ENCODE assay signal across 13 cellular contexts in genomic region chr18:57754577-57755330, GRCh38. TPM values are rescaled to one million over a fixed set of nuclear protein-coding genes. Genes with fewer than 3 reads are reported as not detected.
DNase-seq lines count a peak whose midpoint lies in the region; ATAC-seq and TF ChIP-seq lines count a peak whose summit lies in the region.
"Had no signal": no experiment of that assay in that cellular context is flagged by ENCODE, and none has a peak within 500 bp of the region (broad histone marks: within the 10 kb centered on the region; RNA-seq: fewer than 3 reads in every experiment).

No MANE protein-coding gene starts in this region.

- H2AFZ ChIP-seq in osteoblast (ENCODE audit: low read length): no peak overlapping the region

- H3K27ac ChIP-seq in osteoblast (ENCODE audit: low read depth, low read length): peak overlapping the region; percentile 39

- H3K9me3 ChIP-seq in osteoblast (ENCODE audit: low read depth, low read length) (no peaks in the 10 kb centered on the region), MG63 (no peaks in the 10 kb centered on the region)

- no peaks in the 10 kb centered on the region for H3K27me3 ChIP-seq in osteoblast (ENCODE audit: insufficient read depth, low read length)
- no peaks in the 10 kb centered on the region for H3K27me3 ChIP-seq in MG63

- peaks cover 18% of the 10 kb centered on the region for H3K4me1 ChIP-seq in osteoblast (ENCODE audit: insufficient read depth, low read length)

- H3K79me2 ChIP-seq in osteoblast (ENCODE audit: insufficient read depth, low read length): peaks cover 92% of the 10 kb centered on the region

- no peak for DNase-seq in osteoblast (ENCODE audit: insufficient read length, low spot score, missing footprints)
- DNase-seq in naive thymus-derived CD8-positive, alpha-beta T cell: no peak
- no peak for DNase-seq in MG63
- DNase-seq in progenitor cell of endocrine pancreas (ENCODE audit: low spot score, unreplicated experiment): no peak
- DNase-seq: anterior cingulate cortex; CD4-positive, alpha-beta T cell; NCI-H1048 had no signal

- H3K36me3 Mint-ChIP-seq in naive thymus-derived CD8-positive, alpha-beta T cell: no peaks in the 10 kb centered on the region
- peaks cover 16% of the 10 kb centered on the region for H3K36me3 Mint-ChIP-seq in progenitor cell of endocrine pancreas (ENCODE audit: insufficient read depth)

- no peak overlapping the region for H3K4me3 Mint-ChIP-seq in naive thymus-derived CD8-positive, alpha-beta T cell
- H3K4me3 Mint-ChIP-seq in progenitor cell of endocrine pancreas (ENCODE audit: low read depth): no peak overlapping the region
- H3K4me3 Mint-ChIP-seq: CD4-positive, alpha-beta T cell; mesothelial cell of epicardium had no signal

- H3K27ac Mint-ChIP-seq in naive thymus-derived CD8-positive, alpha-beta T cell: no peak overlapping the region
- no peak overlapping the region for H3K27ac Mint-ChIP-seq in progenitor cell of endocrine pancreas
- H3K27ac Mint-ChIP-seq: CD4-positive, alpha-beta T cell; mesothelial cell of epicardium had no signal

- H3K4me3 ChIP-seq in osteoblast (ENCODE audit: insufficient read depth, low read length): no peak overlapping the region
- H3K4me3 ChIP-seq in MG63: no peak overlapping the region

- peaks cover 17% of the 10 kb centered on the region for H4K20me1 ChIP-seq in osteoblast (ENCODE audit: insufficient read depth, low read length)

- H3K9me3 Mint-ChIP-seq in naive thymus-derived CD8-positive, alpha-beta T cell: peaks cover 0 to 14% (median under 1%) of the 10 kb centered on the region in 9 donors
- peaks cover 4% of the 10 kb centered on the region for H3K9me3 Mint-ChIP-seq in progenitor cell of endocrine pancreas (ENCODE audit: low read depth)
- H3K9me3 Mint-ChIP-seq: CD4-positive, alpha-beta T cell had no signal

- ATAC-seq in GM18909 (IDR thresholded peaks at IDR 0.05; ENCODE audit: poor library complexity, unreplicated experiment): peak; percentile 95
- ATAC-seq in GM21737 (IDR thresholded peaks at IDR 0.05; ENCODE audit: unreplicated experiment): peak; percentile 94
- ATAC-seq in HG03342 (IDR thresholded peaks at IDR 0.05; ENCODE audit: unreplicated experiment): peak; percentile 92
- no peak for ATAC-seq in naive thymus-derived CD8-positive, alpha-beta T cell
- ATAC-seq in HG02840 (IDR thresholded peaks at IDR 0.05; ENCODE audit: low FRiP score, unreplicated experiment): no peak

- H3K4me2 ChIP-seq in osteoblast (ENCODE audit: insufficient read depth, low read length): no peak overlapping the region

- no peak for TF ChIP-seq CTCF in osteoblast (IDR thresholded peaks at IDR 0.05; ENCODE audit: extremely low read depth, low read depth, low read length)
- TF ChIP-seq CTCF in progenitor cell of endocrine pancreas (IDR thresholded peaks at IDR 0.05; ENCODE audit: unreplicated experiment): no peak

- no peaks in the 10 kb centered on the region for H3K27me3 Mint-ChIP-seq in naive thymus-derived CD8-positive, alpha-beta T cell
- H3K27me3 Mint-ChIP-seq in progenitor cell of endocrine pancreas: no peaks in the 10 kb centered on the region
- H3K27me3 Mint-ChIP-seq: CD4-positive, alpha-beta T cell had no signal

- peaks cover 0 to 9% (median 3%) of the 10 kb centered on the region in 4 donors for H3K4me1 Mint-ChIP-seq in naive thymus-derived CD8-positive, alpha-beta T cell
- peaks cover 25% of the 10 kb centered on the region for H3K4me1 Mint-ChIP-seq in progenitor cell of endocrine pancreas (ENCODE audit: low read depth)

- POLR2A ChIA-PET in naive thymus-derived CD8-positive, alpha-beta T cell (lab: Charles Lee): no interaction called here

- H3K36me3 ChIP-seq in osteoblast (ENCODE audit: insufficient read depth, low read length) (peaks cover 34% of the 10 kb centered on the region), MG63 (peaks cover 49% of the 10 kb centered on the region)

RNA-seq across cellular contexts. Expression of gene ATP8B1, which starts 48.4 kb away (rescaled TPM):
- total RNA-seq in osteoblast: 41.5 and 46.7 TPM in 2 replicates
- total RNA-seq in naive thymus-derived CD8-positive, alpha-beta T cell: under 1 TPM in 1 of 2 experiments, not detected in 1; 0.08 TPM
- not detected for polyA plus RNA-seq in naive thymus-derived CD8-positive, alpha-beta T cell
- total RNA-seq in MG63 (2014; rRNA removed; shearing (Covaris generic); ENCODE audit: low replicate concordance): 61.4 and 68.0 TPM in 2 replicates
- total RNA-seq in progenitor cell of endocrine pancreas: 21.7 and 21.9 TPM in 2 replicates
- total RNA-seq: CD4-positive, alpha-beta T cell; T-helper 1 cell treated with Interleukin-12 subunit alpha and Interleukin-12 subunit beta and Interleukin-4 antibody, amounts not matched to agents 30 ng/mL and 1 ng/mL, for 36 hours had no signal

Comparison
In these comparisons a context has a peak if more than half of its experiments do, and no peak if none do; other contexts are left out.
1. ATAC-seq: peak in GM18909 (single experiment), GM21737 (single experiment) and HG03342 (single experiment); none in naive thymus-derived CD8-positive, alpha-beta T cell (0 of 2) and HG02840 (single experiment).
2. RNA of gene ATP8B1, which starts 48.4 kb away (total RNA-seq): 61.4 to 68.0 TPM in MG63, 41.5 to 46.7 TPM in osteoblast and 21.7 to 21.9 TPM in progenitor cell of endocrine pancreas; 0.08 TPM in naive thymus-derived CD8-positive, alpha-beta T cell; every median in the first group is over 10 times any median in the second.